In genomic region chr15:73745073-73745472, GRCh38 we compare ENCODE assay signal across 13 cellular contexts. TPM values are rescaled to one million over a fixed set of nuclear protein-coding genes. Genes with fewer than 3 reads are reported as not detected.
DNase-seq lines count a peak whose midpoint lies in the region; TF ChIP-seq lines count a peak whose summit lies in the region.
"Had no signal": no experiment of that assay in that cellular context is flagged by ENCODE, and none has a peak within 500 bp of the region (broad histone marks: within the 10 kb centered on the region; RNA-seq: fewer than 3 reads in every experiment).

No MANE protein-coding gene starts in this region.

- no peak overlapping the region for H3K9ac ChIP-seq in neuronal stem cell (ENCODE audit: low read depth, low read length, poor library complexity)

- H2BK120ac ChIP-seq in neuronal stem cell (ENCODE audit: low read depth, low read length) = no peak overlapping the region

- H2AK5ac ChIP-seq in neuronal stem cell (ENCODE audit: low read depth, low read length) = no peak overlapping the region

- H4K8ac ChIP-seq in neuronal stem cell (ENCODE audit: low read depth, low read length) = no peak overlapping the region

- H3K4me3 Mint-ChIP-seq in brain = peak overlapping the region in 2 of 5 experiments; percentile 2
- H3K4me3 Mint-ChIP-seq: CD14-positive monocyte; CD8-positive, alpha-beta T cell had no signal

- no peaks in the 10 kb centered on the region for H3K36me3 Mint-ChIP-seq in brain
- H3K36me3 Mint-ChIP-seq: CD14-positive monocyte; CD8-positive, alpha-beta T cell had no signal

- H3K27me3 Mint-ChIP-seq in brain = peaks cover 3% of the 10 kb centered on the region

- H3K9me3 Mint-ChIP-seq in brain = no peaks in the 10 kb centered on the region
- H3K9me3 Mint-ChIP-seq: CD14-positive monocyte; CD8-positive, alpha-beta T cell had no signal

- H3K27ac Mint-ChIP-seq in brain = peak overlapping the region; percentile 4 to 85 (median 61)
- H3K27ac Mint-ChIP-seq: CD14-positive monocyte; CD8-positive, alpha-beta T cell had no signal

- H3K9me3 ChIP-seq in HEK293 (ENCODE audit: control insufficient read depth, insufficient read depth, low read depth, low read length) (no peaks in the 10 kb centered on the region), neuronal stem cell (replicated peaks in 1 of 2; ENCODE audit: control insufficient read depth in 2 of 2, insufficient read depth in 1 of 2, low read depth in 1 of 2, low read length in 2 of 2) (no peaks in the 10 kb centered on the region)

- no CpG with 5 or more reads among the region's 7 CpGs for WGBS in neuronal stem cell (ENCODE audit: extremely low coverage in 2 of 2, insufficient read length in 2 of 2, insufficient replicate concordance in 1 of 2), 2 donors

- TF ChIP-seq CTCF in HEK293 (tag by site-specific recombination; IDR thresholded peaks at IDR 0.05) (no peak), brain (conservative IDR thresholded peaks at IDR 0.05) (no peak)

- H2AFZ ChIP-seq in neuronal stem cell (ENCODE audit: low read length) = no peak overlapping the region

- no peak overlapping the region for H3K18ac ChIP-seq in neuronal stem cell (ENCODE audit: low read length)

- H3K27ac ChIP-seq in HEK293 (ENCODE audit: extremely low read depth, low read depth, low read length) = no peak overlapping the region
- no peak overlapping the region for H3K27ac ChIP-seq in neuronal stem cell (replicated peaks; ENCODE audit: low read length)

- no peak overlapping the region for H2BK12ac ChIP-seq in neuronal stem cell (ENCODE audit: low read length)

- H4K91ac ChIP-seq in neuronal stem cell (ENCODE audit: low read depth, low read length, poor library complexity) = no peak overlapping the region

- CTCF ChIA-PET in HEK293 (lab: Yijun Ruan, JAX) = no interaction called here

- no peak overlapping the region for H3K4me2 ChIP-seq in neuronal stem cell (ENCODE audit: insufficient read depth, low read length, poor library complexity, severe bottlenecking)

- no peak overlapping the region for H3K23ac ChIP-seq in neuronal stem cell (ENCODE audit: low read depth, low read length, poor library complexity)

- H3K4me1 ChIP-seq in HEK293 (ENCODE audit: control insufficient read depth, insufficient read depth, low read length) (peaks cover 2% of the 10 kb centered on the region; the same call in 1 of the 2 replicates), neuronal stem cell (ENCODE audit: control insufficient read depth in 2 of 2, insufficient read depth in 1 of 2, low read depth in 1 of 2, low read length in 2 of 2) (peaks cover 18 to 43% of the 10 kb centered on the region in 2 donors)

- H2BK15ac ChIP-seq in neuronal stem cell (ENCODE audit: low read length) = peak overlapping the region; percentile 41

- POLR2A ChIA-PET in HEK293 (lab: Yijun Ruan, JAX) = interaction anchor here (1.1 kb wide), 1 partner anchor 9 kb away, joined by 3 read pairs; no protein-coding TSS in a partner anchor

- H3K36me3 ChIP-seq in HEK293 (ENCODE audit: control insufficient read depth in 2 of 2, insufficient read depth in 1 of 2, low read length in 2 of 2) = peaks cover 0 to 7% of the 10 kb centered on the region in 2 experiments; a peak in 1 of 3 replicates
- H3K36me3 ChIP-seq in neuronal stem cell (replicated peaks in 1 of 2; ENCODE audit: control insufficient read depth in 2 of 2, insufficient read depth in 2 of 2, low read length in 2 of 2) = no peaks in the 10 kb centered on the region

- DNase-seq in head of caudate nucleus (peak in 33 of 42 donors; percentile 32 to 88 (median 60)), neuronal stem cell (ENCODE audit: low spot score) (no peak), ecto neural progenitor cell (ENCODE audit: low spot score) (no peak)
- DNase-seq in stimulated activated CD4-positive, alpha-beta T cell treated with anti-CD3 and anti-CD28 coated beads, Interleukin-4, amount 100 ng/mL, for 4 hours = no peak
- DNase-seq in activated CD4-positive, alpha-beta T cell treated with anti-CD3 and anti-CD28 coated beads, Interleukin-2, amount 50 U/mL, for 1 hour = no peak
- DNase-seq: CD8-positive, alpha-beta T cell; COR-L47; DMS153; DND-41; GDM1 had no signal

- intact Hi-C loops in head of caudate nucleus (cut with DNase I) = no loop called here

- H3K14ac ChIP-seq in neuronal stem cell (ENCODE audit: low read length) = no peak overlapping the region

- H3K4me3 ChIP-seq in HEK293 (ENCODE audit: low read depth, low read length) (no peak overlapping the region), neuronal stem cell (ENCODE audit: low read length in 2 of 2) (no peak overlapping the region)

- peaks cover 76% of the 10 kb centered on the region for H3K4me1 Mint-ChIP-seq in brain
- H3K4me1 Mint-ChIP-seq: CD14-positive monocyte had no signal

- H3K4ac ChIP-seq in neuronal stem cell (ENCODE audit: low read length) = no peak overlapping the region

- H3K79me1 ChIP-seq in neuronal stem cell (ENCODE audit: low read depth, low read length) = no peaks in the 10 kb centered on the region

- no peaks in the 10 kb centered on the region for H3K27me3 ChIP-seq in neuronal stem cell (ENCODE audit: control insufficient read depth in 3 of 3, insufficient read depth in 3 of 3, low read depth in 1 of 3, low read length in 3 of 3)

- no peak overlapping the region for H2BK5ac ChIP-seq in neuronal stem cell (ENCODE audit: low read length)

TF ChIP-seq in HEK293, 187 proteins besides CTCF, POLR2A, EP300 and RAD21 (continues in another document):
- TF ChIP-seq ZNF398 (tag by site-specific recombination; IDR thresholded peaks at IDR 0.05) (peak; percentile 70), KLF1 (tag by site-specific recombination; IDR thresholded peaks at IDR 0.05) (peak; percentile 36; the same call in 1 of the 2 replicates), ZNF624 (tag by site-specific recombination; IDR thresholded peaks at IDR 0.05) (no peak), KLF17 (tag by site-specific recombination; IDR thresholded peaks at IDR 0.05) (0 out of 2 replicates have a peak, but pooled peaks have one; percentile 32), SCRT1 (tag by site-specific recombination; IDR thresholded peaks at IDR 0.05; ENCODE audit: borderline replicate concordance) (no peak), SETDB1 (IDR thresholded peaks at IDR 0.05; ENCODE audit: insufficient read length, low read length) (no peak), WT1 (tag by site-specific recombination; IDR thresholded peaks at IDR 0.05) (peak; percentile 87), ZNF140 (tag by site-specific recombination; IDR thresholded peaks at IDR 0.05) (no peak), SCRT2 (tag by site-specific recombination; IDR thresholded peaks at IDR 0.05) (peak; percentile 40; the same call in 1 of the 2 replicates), REST (tag by site-specific recombination; IDR thresholded peaks at IDR 0.05) (no peak), ZNF600 (tag by site-specific recombination; IDR thresholded peaks at IDR 0.05) (peak; percentile 97), ZBTB48 (tag by site-specific recombination; IDR thresholded peaks at IDR 0.05) (0 out of 2 replicates have a peak, but pooled peaks have one; percentile 41), ZNF677 (tag by site-specific recombination; IDR thresholded peaks at IDR 0.05) (no peak)

RNA-seq across cellular contexts. Expression of gene INSYN1, which starts 8.1 kb away (rescaled TPM):
- 25.6 TPM for polyA plus RNA-seq in brain (ENCODE audit: insufficient read depth, low read depth, low replicate concordance)
- polyA plus RNA-seq in neuronal stem cell (2013, experiment 1 of 2) = 2.4 TPM
- 2.7 TPM for polyA plus RNA-seq in neuronal stem cell (2013, experiment 2 of 2)
- polyA plus RNA-seq: CD14-positive monocyte had no signal

Comparison
In these comparisons a context has a peak if more than half of its experiments do, and no peak if none do; other contexts are left out.
1. DNase-seq: peak in head of caudate nucleus (33 of 42); none in neuronal stem cell (single experiment), stimulated activated CD4-positive, alpha-beta T cell treated with anti-CD3 and anti-CD28 coated beads, Interleukin-4, amount 100 ng/mL, for 4 hours (0 of 2), activated CD4-positive, alpha-beta T cell treated with anti-CD3 and anti-CD28 coated beads, Interleukin-2, amount 50 U/mL, for 1 hour (single experiment) and ecto neural progenitor cell (single experiment).